ENCODE assay signal across 8 cellular contexts in genomic region chr5:56908942-56909293, GRCh38. TPM values are rescaled to one million over a fixed set of nuclear protein-coding genes. Genes with fewer than 3 reads are reported as not detected.
DNase-seq lines count a peak whose midpoint lies in the region; ATAC-seq, FAIRE-seq and TF ChIP-seq lines count a peak whose summit lies in the region.

No MANE protein-coding gene starts in this region.

- peaks cover 0 to 19% (median 10%) of the 10 kb centered on the region in 9 donors for H3K4me1 ChIP-seq in heart right ventricle

- intact Hi-C loops in heart right ventricle (cut with DNase I) = loop anchor here in 9 of 10 donors (2.0 to 10.0 kb wide), 9 partner anchors 43 to 1556 kb away; partner anchors contain the start of genes MIER3 (in 3 of the 9), GPBP1 (in 1 of the 9) and PLK2 (in 1 of the 9)

- CTCF ChIA-PET in AG04450 (lab: Charles Lee) = no interaction called here

- H3K27ac ChIP-seq in AG04450 (ENCODE audit: low read depth, low read length) (peak overlapping the region; percentile 92), WERI-Rb-1 (peak overlapping the region; percentile 98), heart right ventricle (peak overlapping the region; percentile 86 to 98 (median 94))

- H3K4me3 ChIP-seq in AG04450 (ENCODE audit: low read depth, low read length) (peak overlapping the region; percentile 79), WERI-Rb-1 (ENCODE audit: low read depth, low read length) (peak overlapping the region; percentile 84), heart right ventricle (peak overlapping the region; percentile 48 to 90 (median 66)), retinal pigment epithelial cell (ENCODE audit: low read length) (peak overlapping the region; percentile 64)

- no peak for DNase-seq in AG04450 (ENCODE audit: low read depth, low spot score)
- DNase-seq in GM18507 (ENCODE audit: extremely low spot score, insufficient read length, low read depth) = no peak
- no peak for DNase-seq in WERI-Rb-1
- peak in 1 of 2 donors; percentile 78 for DNase-seq in heart right ventricle
- no peak for DNase-seq in retinal pigment epithelial cell (ENCODE audit: low read depth)
- DNase-seq in RKO (ENCODE audit: low spot score) = no peak
- no peak for DNase-seq in NCI-H1694 treated with DMSO at 0.1 percent for 48 hours (lab: John Stamatoyannopoulos, UW)

- H3K36me3 ChIP-seq in WERI-Rb-1 = peaks cover 6% of the 10 kb centered on the region; the same call in 1 of the 2 replicates
- H3K36me3 ChIP-seq in heart right ventricle = peaks cover 0 to 2% (median 0%) of the 10 kb centered on the region in 9 donors

- peak; percentile 38 for ATAC-seq in HG03135 (IDR thresholded peaks at IDR 0.05; ENCODE audit: unreplicated experiment)
- ATAC-seq in heart right ventricle = peak; percentile 59 to 82 (median 71)

- 1 to 3% methylated on average over 19 of the region's 19 CpGs for WGBS in heart right ventricle, 2 donors

- POLR2A ChIA-PET in AG04450 (lab: Yijun Ruan, JAX) = interaction anchor here (0.6 to 2.4 kb wide), 5 partner anchors 14 to 319 kb away, joined by 3 to 15 read pairs (median 3); partner anchors contain the start of gene GPBP1

- H3K27me3 ChIP-seq in AG04450 (ENCODE audit: control insufficient read depth, insufficient read depth, low read length) = no peaks in the 10 kb centered on the region
- no peaks in the 10 kb centered on the region for H3K27me3 ChIP-seq in WERI-Rb-1 (ENCODE audit: insufficient read depth, low read depth, severe bottlenecking)
- no peaks in the 10 kb centered on the region for H3K27me3 ChIP-seq in heart right ventricle

- TF ChIP-seq CTCF in AG04450 (IDR thresholded peaks at IDR 0.05; ENCODE audit: low read depth, low read length) (no peak), WERI-Rb-1 (IDR thresholded peaks at IDR 0.05; ENCODE audit: low read depth, low read length) (no peak), heart right ventricle (IDR thresholded peaks at IDR 0.05) (no peak), retinal pigment epithelial cell (conservative IDR thresholded peaks at IDR 0.05; ENCODE audit: low read depth, low read length) (no peak)

- FAIRE-seq in GM18507 (lab: Jason Lieb, UNC) = peak; percentile 12

- no peaks in the 10 kb centered on the region for H3K9me3 ChIP-seq in AG04450 (ENCODE audit: control insufficient read depth, insufficient read depth, low read length)
- H3K9me3 ChIP-seq in WERI-Rb-1 (ENCODE audit: severe bottlenecking) = no peaks in the 10 kb centered on the region
- H3K9me3 ChIP-seq in heart right ventricle = peaks cover 0 to 10% (median 0%) of the 10 kb centered on the region in 11 donors

RNA-seq across cellular contexts. Expression of gene SETD9, which starts 0.5 kb away (rescaled TPM):
- polyA plus RNA-seq in AG04450 (2011; rRNA removed) (8.6 and 12.1 TPM in 2 replicates), heart right ventricle (1 to 10 TPM; 6.8 to 8.5 TPM)
- 2.5 and 5.9 TPM in 2 replicates for polyA minus RNA-seq in AG04450 (2011; rRNA and poly(A)+ RNA removed)
- 10 to 100 TPM; 11.0 to 26.2 (median 16.8) TPM for total RNA-seq in heart right ventricle

RNA-seq across cellular contexts. Expression of gene MIER3, which starts 43.0 kb away (rescaled TPM):
- polyA plus RNA-seq in AG04450 (2011; rRNA removed) (14.0 and 19.4 TPM in 2 replicates), heart right ventricle (1 to 10 TPM; 3.3 to 9.6 TPM)
- polyA minus RNA-seq in AG04450 (2011; rRNA and poly(A)+ RNA removed) = 20.3 and 25.4 TPM in 2 replicates
- total RNA-seq in heart right ventricle = 10 to 100 TPM in 8 of 10 donors, 1 to 10 TPM in 2; 9.8 to 17.9 (median 13.0) TPM
